31 cellular contexts compared by ENCODE assay signal in the genomic region with DNA sequence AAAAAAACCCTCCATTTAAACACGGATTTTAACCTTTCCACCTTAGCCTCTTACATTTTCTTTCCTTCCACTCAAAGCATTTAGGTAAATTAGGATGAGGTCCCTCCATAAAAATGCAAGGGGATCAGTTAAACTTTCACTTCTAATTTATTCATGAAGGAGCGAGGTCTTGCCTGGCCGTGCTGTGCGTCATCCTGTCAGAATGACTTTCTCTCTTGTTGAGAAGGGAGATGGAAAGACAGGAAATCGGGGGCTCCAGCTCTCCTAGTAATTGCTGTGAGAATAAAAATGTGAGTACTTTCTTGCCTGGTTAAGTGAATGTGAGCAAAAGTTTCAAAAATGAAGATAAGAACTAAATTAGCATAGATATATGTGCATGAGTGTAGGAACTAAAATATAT.
DNase-seq lines count a peak whose midpoint lies in the region; ATAC-seq and TF ChIP-seq lines count a peak whose summit lies in the region.
"Had no signal": no experiment of that assay in that cellular context is flagged by ENCODE, and none has a peak within 500 bp of the region (broad histone marks: within the 10 kb centered on the region; RNA-seq: fewer than 3 reads in every experiment).

No MANE protein-coding gene starts in this region.

- peak overlapping the region; percentile 6 for H3K4me2 ChIP-seq in osteoblast (ENCODE audit: insufficient read depth, low read length)
- H3K4me2 ChIP-seq: BLaER1 treated with 17β-estradiol and CSF1 and Interleukin-3, amounts not matched to agents 10 nM and 100 nM had no signal

- no peaks in the 10 kb centered on the region for H3K79me2 ChIP-seq in osteoblast (ENCODE audit: insufficient read depth, low read length)

- H3K27me3 ChIP-seq in MG63: no peaks in the 10 kb centered on the region
- no peaks in the 10 kb centered on the region for H3K27me3 ChIP-seq in osteoblast (ENCODE audit: insufficient read depth, low read length)
- H3K27me3 ChIP-seq: BLaER1 treated with 17β-estradiol and CSF1 and Interleukin-3, amounts not matched to agents 10 nM and 100 nM; cardiac muscle cell; esophagus muscularis mucosa; ovary; Peyer's patch; upper lobe of left lung had no signal

- H3K27ac ChIP-seq in osteoblast (ENCODE audit: low read depth, low read length): no peak overlapping the region
- H3K27ac ChIP-seq: BLaER1 treated with 17β-estradiol and CSF1 and Interleukin-3, amounts not matched to agents 10 nM and 100 nM; cardiac muscle cell; esophagus muscularis mucosa; ovary; Peyer's patch; skin epidermis; upper lobe of left lung; WERI-Rb-1 had no signal

- H3K4me1 Mint-ChIP-seq in chondrocyte (ENCODE audit: low read depth) (peaks cover 46% of the 10 kb centered on the region), HFFc6 (ENCODE audit: low read depth) (no peaks in the 10 kb centered on the region)
- H3K4me1 Mint-ChIP-seq: activated naive CD4-positive, alpha-beta T cell treated with anti-CD3 and anti-CD28 coated beads, Interleukin-2, amount 50 U/mL, for 24 hours; naive B cell had no signal

- no peaks in the 10 kb centered on the region for H4K20me1 ChIP-seq in osteoblast (ENCODE audit: insufficient read depth, low read length)
- H4K20me1 ChIP-seq: BLaER1 treated with 17β-estradiol and CSF1 and Interleukin-3, amounts not matched to agents 10 nM and 100 nM had no signal

- H3K9me3 Mint-ChIP-seq in chondrocyte (ENCODE audit: low read depth) (no peaks in the 10 kb centered on the region), HFFc6 (no peaks in the 10 kb centered on the region)
- H3K9me3 Mint-ChIP-seq: activated naive CD4-positive, alpha-beta T cell treated with anti-CD3 and anti-CD28 coated beads, Interleukin-2, amount 50 U/mL, for 24 hours had no signal

- H3K27ac Mint-ChIP-seq in chondrocyte (ENCODE audit: unreplicated experiment) (peak overlapping the region; percentile 85), HFFc6 (no peak overlapping the region)
- H3K27ac Mint-ChIP-seq: activated CD8-positive, alpha-beta T cell treated with anti-CD3 and anti-CD28 coated beads, Interleukin-2, amount 10 ng/mL, durations not matched to agents 7 days and 5 days; activated naive CD4-positive, alpha-beta T cell treated with anti-CD3 and anti-CD28 coated beads, Interleukin-2, amount 50 U/mL, for 24 hours; naive B cell had no signal

- peaks cover 1% of the 10 kb centered on the region for H3K9me3 ChIP-seq in MG63
- no peaks in the 10 kb centered on the region for H3K9me3 ChIP-seq in osteoblast (ENCODE audit: low read depth, low read length)
- H3K9me3 ChIP-seq: esophagus muscularis mucosa, ovary, Peyer's patch, upper lobe of left lung had no signal

- peak; percentile 21 for DNase-seq in MG63
- DNase-seq in chondrocyte (ENCODE audit: low spot score): no peak
- DNase-seq in kidney tubule cell (ENCODE audit: low spot score): peak; percentile 53
- no peak for DNase-seq in osteoblast (ENCODE audit: insufficient read length, low spot score, missing footprints)
- DNase-seq in HFFc6: no peak
- DNase-seq: activated CD4-positive, alpha-beta T cell treated with anti-CD3 and anti-CD28 coated beads for 4 hours; activated CD8-positive, alpha-beta T cell treated with anti-CD3 and anti-CD28 coated beads, Interleukin-2, amount 10 ng/mL, durations not matched to agents 7 days and 5 days; activated T-cell treated with anti-CD3 and anti-CD28 coated beads for 4 hours; amygdala; cortex of kidney; DMS153; H7; midbrain; naive B cell; NCI-H1436; NCI-H2107; ovary; Peyer's patch; stimulated activated naive CD4-positive, alpha-beta T cell; T1000; upper lobe of left lung; WERI-Rb-1 had no signal

- H3K27me3 Mint-ChIP-seq in chondrocyte (ENCODE audit: low read depth) (no peaks in the 10 kb centered on the region), HFFc6 (ENCODE audit: insufficient read depth) (no peaks in the 10 kb centered on the region)
- H3K27me3 Mint-ChIP-seq: naive B cell had no signal

- peak overlapping the region; percentile 18; the same call in 1 of the 2 replicates for H3K4me3 ChIP-seq in MG63
- H3K4me3 ChIP-seq in osteoblast (ENCODE audit: insufficient read depth, low read length): no peak overlapping the region
- H3K4me3 ChIP-seq: BLaER1 treated with 17β-estradiol and CSF1 and Interleukin-3, amounts not matched to agents 10 nM and 100 nM; cardiac muscle cell; esophagus muscularis mucosa; ovary; Peyer's patch; skin epidermis; upper lobe of left lung had no signal

- no peak for ATAC-seq in HG02763 (IDR thresholded peaks at IDR 0.05; ENCODE audit: unreplicated experiment)
- no peak for ATAC-seq in HG02938 (IDR thresholded peaks at IDR 0.05; ENCODE audit: unreplicated experiment)
- ATAC-seq in HG03354 (IDR thresholded peaks at IDR 0.05; ENCODE audit: poor library complexity, severe bottlenecking, unreplicated experiment): no peak
- ATAC-seq: activated CD8-positive, alpha-beta T cell treated with anti-CD3 and anti-CD28 coated beads, Interleukin-2, amount 10 ng/mL, durations not matched to agents 7 days and 5 days; HepG2 had no signal

- no peaks in the 10 kb centered on the region for H3K4me1 ChIP-seq in osteoblast (ENCODE audit: insufficient read depth, low read length)
- H3K4me1 ChIP-seq: Peyer's patch, upper lobe of left lung had no signal

- H2AFZ ChIP-seq in osteoblast (ENCODE audit: low read length): no peak overlapping the region

- H3K36me3 Mint-ChIP-seq in chondrocyte (ENCODE audit: low read depth): peaks cover under 1% of the 10 kb centered on the region
- H3K36me3 Mint-ChIP-seq in HFFc6 (ENCODE audit: low read depth): no peaks in the 10 kb centered on the region
- H3K36me3 Mint-ChIP-seq: activated naive CD4-positive, alpha-beta T cell treated with anti-CD3 and anti-CD28 coated beads, Interleukin-2, amount 50 U/mL, for 24 hours; naive B cell had no signal

- no peak for TF ChIP-seq CTCF in chondrocyte (IDR thresholded peaks at IDR 0.05)
- no peak for TF ChIP-seq CTCF in osteoblast (IDR thresholded peaks at IDR 0.05; ENCODE audit: extremely low read depth, low read depth, low read length)
- TF ChIP-seq CTCF in HFFc6 (IDR thresholded peaks at IDR 0.05): no peak

- H3K4me3 Mint-ChIP-seq in chondrocyte (ENCODE audit: unreplicated experiment) (peak overlapping the region; percentile 64), HFFc6 (no peak overlapping the region)
- H3K4me3 Mint-ChIP-seq: activated CD8-positive, alpha-beta T cell treated with anti-CD3 and anti-CD28 coated beads, Interleukin-2, amount 10 ng/mL, durations not matched to agents 7 days and 5 days; activated naive CD4-positive, alpha-beta T cell treated with anti-CD3 and anti-CD28 coated beads, Interleukin-2, amount 50 U/mL, for 24 hours; naive B cell had no signal

- H3K36me3 ChIP-seq in MG63 (no peaks in the 10 kb centered on the region), osteoblast (ENCODE audit: insufficient read depth, low read length) (no peaks in the 10 kb centered on the region)
- H3K36me3 ChIP-seq: BLaER1 treated with 17β-estradiol and CSF1 and Interleukin-3, amounts not matched to agents 10 nM and 100 nM; cardiac muscle cell; esophagus muscularis mucosa; ovary; Peyer's patch; upper lobe of left lung; WERI-Rb-1 had no signal

Comparison
In these comparisons a context has a peak if more than half of its experiments do, and no peak if none do; other contexts are left out.
1. DNase-seq: peak in MG63 (single experiment) and kidney tubule cell (single experiment); none in chondrocyte (single experiment), osteoblast (single experiment) and HFFc6 (single experiment).